ENCODE assay signal across 12 cellular contexts in the genomic region with DNA sequence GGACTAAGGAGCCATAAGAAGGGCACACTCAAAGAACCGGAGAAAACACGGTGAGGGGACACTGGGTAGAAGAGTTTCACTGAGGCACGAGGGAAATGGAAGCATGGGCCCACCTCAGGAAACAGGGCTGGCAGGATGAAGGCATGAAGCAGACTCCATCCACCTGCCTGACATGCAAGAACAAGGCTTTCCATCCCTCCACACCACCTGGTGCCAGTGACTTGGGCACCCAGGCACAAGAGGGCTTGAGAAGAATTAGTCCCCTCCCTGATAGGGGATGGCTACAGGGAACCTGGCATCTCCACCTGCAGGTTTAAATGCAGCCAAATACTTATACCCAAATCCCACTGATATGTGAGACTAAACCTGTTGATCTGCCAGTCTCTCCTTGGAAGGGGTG. TPM values are rescaled to one million over a fixed set of nuclear protein-coding genes. Genes with fewer than 3 reads are reported as not detected.
A peak's percentile ranks its signal among the peaks of the same experiment; 100 is the strongest.
DNase-seq lines count a peak whose midpoint lies in the region; ATAC-seq and TF ChIP-seq lines count a peak whose summit lies in the region.
"Had no signal": no experiment of that assay in that cellular context is flagged by ENCODE, and none has a peak within 500 bp of the region (broad histone marks: within the 10 kb centered on the region; RNA-seq: fewer than 3 reads in every experiment).

No MANE protein-coding gene starts in this region.

- CTCF ChIA-PET in Calu3 (lab: Charles Lee) (no interaction called here), PC-9 (lab: Charles Lee) (interaction anchor here (0.6 kb wide), 1 partner anchor 345 kb away, joined by 4 read pairs; no protein-coding TSS in a partner anchor)

- no peak for TF ChIP-seq CTCF in Calu3 (IDR thresholded peaks at IDR 0.05; ENCODE audit: unreplicated experiment)
- TF ChIP-seq CTCF in PC-9 (conservative IDR thresholded peaks at IDR 0.05): no peak
- no peak for TF ChIP-seq CTCF in esophagus muscularis mucosa (IDR thresholded peaks at IDR 0.05)
- no peak for TF ChIP-seq CTCF in osteoblast (IDR thresholded peaks at IDR 0.05; ENCODE audit: extremely low read depth, low read depth, low read length)
- TF ChIP-seq CTCF in Peyer's patch (IDR thresholded peaks at IDR 0.05): no peak

- peak overlapping the region; percentile 6 for H3K27ac Mint-ChIP-seq in Calu3 (ENCODE audit: unreplicated experiment)
- H3K27ac Mint-ChIP-seq in stimulated activated effector memory CD8-positive, alpha-beta T cell treated with anti-CD3 and anti-CD28 coated beads, Interleukin-12 subunit alpha, Interleukin-12 subunit beta, amount 100 ng/mL, for 72 hours: no peak overlapping the region
- H3K27ac Mint-ChIP-seq: B cell; CD8-positive, alpha-beta T cell had no signal

- ATAC-seq in stimulated activated effector memory CD8-positive, alpha-beta T cell treated with anti-CD3 and anti-CD28 coated beads, Interleukin-12 subunit alpha, Interleukin-12 subunit beta, amount 100 ng/mL, for 72 hours: peak; percentile 26
- ATAC-seq: CD8-positive, alpha-beta T cell had no signal

- no peaks in the 10 kb centered on the region for H3K79me2 ChIP-seq in PC-9 (ENCODE audit: low read depth)
- H3K79me2 ChIP-seq in osteoblast (ENCODE audit: insufficient read depth, low read length): no peaks in the 10 kb centered on the region

- H3K9me3 ChIP-seq in PC-9 (ENCODE audit: insufficient read depth, low read depth) (no peaks in the 10 kb centered on the region), esophagus muscularis mucosa (no peaks in the 10 kb centered on the region), osteoblast (ENCODE audit: low read depth, low read length) (no peaks in the 10 kb centered on the region), Peyer's patch (no peaks in the 10 kb centered on the region)
- H3K9me3 ChIP-seq: BLaER1 treated with 17β-estradiol and CSF1 and Interleukin-3, amounts not matched to agents 10 nM and 100 nM; HAP-1 had no signal

- TF ChIP-seq POLR2A in esophagus muscularis mucosa (IDR thresholded peaks at IDR 0.05; ENCODE audit: low read depth) (no peak), Peyer's patch (IDR thresholded peaks at IDR 0.05) (no peak)

- peaks cover 13% of the 10 kb centered on the region for H3K36me3 Mint-ChIP-seq in Calu3 (ENCODE audit: insufficient read depth, unreplicated experiment)
- H3K36me3 Mint-ChIP-seq in stimulated activated effector memory CD8-positive, alpha-beta T cell treated with anti-CD3 and anti-CD28 coated beads, Interleukin-12 subunit alpha, Interleukin-12 subunit beta, amount 100 ng/mL, for 72 hours: no peaks in the 10 kb centered on the region
- H3K36me3 Mint-ChIP-seq: CD8-positive, alpha-beta T cell had no signal

- H3F3A ChIP-seq in PC-9 (ENCODE audit: insufficient read depth, low read depth): peaks cover 9% of the 10 kb centered on the region; the same call in 1 of the 2 replicates

- DNase-seq in Calu3: no peak
- DNase-seq in PC-9: no peak
- DNase-seq in esophagus muscularis mucosa (ENCODE audit: extremely low spot score): peak; percentile 78
- no peak for DNase-seq in stimulated activated effector memory CD8-positive, alpha-beta T cell treated with anti-CD3 and anti-CD28 coated beads, Interleukin-12 subunit alpha, Interleukin-12 subunit beta, amount 100 ng/mL, for 72 hours (ENCODE audit: low spot score in 2 of 2)
- no peak for DNase-seq in activated naive CD4-positive, alpha-beta T cell treated with Interleukin-2 at 50 U/mL for 16 hours
- no peak for DNase-seq in osteoblast (ENCODE audit: insufficient read length, low spot score, missing footprints)
- DNase-seq in Peyer's patch: no peak
- DNase-seq: CD8-positive, alpha-beta T cell had no signal

- peak overlapping the region; percentile 37 for H3K4me2 ChIP-seq in PC-9
- H3K4me2 ChIP-seq in osteoblast (ENCODE audit: insufficient read depth, low read length): no peak overlapping the region
- H3K4me2 ChIP-seq: BLaER1 treated with 17β-estradiol and CSF1 and Interleukin-3, amounts not matched to agents 10 nM and 100 nM had no signal

- no peaks in the 10 kb centered on the region for H3K27me3 ChIP-seq in PC-9 (ENCODE audit: insufficient read depth, low read depth)
- no peaks in the 10 kb centered on the region for H3K27me3 ChIP-seq in esophagus muscularis mucosa
- H3K27me3 ChIP-seq in osteoblast (ENCODE audit: insufficient read depth, low read length): no peaks in the 10 kb centered on the region
- no peaks in the 10 kb centered on the region for H3K27me3 ChIP-seq in Peyer's patch
- H3K27me3 ChIP-seq: BLaER1 treated with 17β-estradiol and CSF1 and Interleukin-3, amounts not matched to agents 10 nM and 100 nM had no signal

- H3K4me3 ChIP-seq in PC-9 (no peak overlapping the region), esophagus muscularis mucosa (no peak overlapping the region), osteoblast (ENCODE audit: insufficient read depth, low read length) (no peak overlapping the region), Peyer's patch (no peak overlapping the region)
- H3K4me3 ChIP-seq: BLaER1 treated with 17β-estradiol and CSF1 and Interleukin-3, amounts not matched to agents 10 nM and 100 nM; HAP-1 had no signal

- intact Hi-C loops in Calu3 (cut with micrococcal nuclease; ENCODE audit: unreplicated experiment): no loop called here
- intact Hi-C loops in PC-9 (cut with micrococcal nuclease; ENCODE audit: unreplicated experiment): loop anchor here (2.0 kb wide), 1 partner anchor 38 kb away; a partner anchor contains a TSS
- intact Hi-C loops in esophagus muscularis mucosa (cut with DNase I): no loop called here

- no peaks in the 10 kb centered on the region for H3K9me2 ChIP-seq in PC-9 (ENCODE audit: insufficient read depth)

- peaks cover 8% of the 10 kb centered on the region for H3K9me3 Mint-ChIP-seq in Calu3 (ENCODE audit: low read depth, unreplicated experiment)
- H3K9me3 Mint-ChIP-seq in stimulated activated effector memory CD8-positive, alpha-beta T cell treated with anti-CD3 and anti-CD28 coated beads, Interleukin-12 subunit alpha, Interleukin-12 subunit beta, amount 100 ng/mL, for 72 hours: peaks cover 3% of the 10 kb centered on the region
- H3K9me3 Mint-ChIP-seq: CD8-positive, alpha-beta T cell had no signal

- H4K20me1 ChIP-seq in PC-9 (ENCODE audit: insufficient read depth): no peaks in the 10 kb centered on the region
- H4K20me1 ChIP-seq in osteoblast (ENCODE audit: insufficient read depth, low read length): no peaks in the 10 kb centered on the region
- H4K20me1 ChIP-seq: BLaER1 treated with 17β-estradiol and CSF1 and Interleukin-3, amounts not matched to agents 10 nM and 100 nM had no signal

- TF ChIP-seq EP300 in esophagus muscularis mucosa (IDR thresholded peaks at IDR 0.05): no peak

- H3K36me3 ChIP-seq in PC-9 (ENCODE audit: low read depth) (no peaks in the 10 kb centered on the region), esophagus muscularis mucosa (no peaks in the 10 kb centered on the region), osteoblast (ENCODE audit: insufficient read depth, low read length) (no peaks in the 10 kb centered on the region), Peyer's patch (no peaks in the 10 kb centered on the region)
- H3K36me3 ChIP-seq: BLaER1 treated with 17β-estradiol and CSF1 and Interleukin-3, amounts not matched to agents 10 nM and 100 nM; HAP-1 had no signal

- no TSS peak for BruUV-seq in Calu3 (replicated peaks; lab: Mats Ljungman, UMichigan)
- BruUV-seq in PC-9 (replicated peaks; lab: Mats Ljungman, UMichigan): no TSS peak

- H2AFZ ChIP-seq in PC-9: no peak overlapping the region
- no peak overlapping the region for H2AFZ ChIP-seq in osteoblast (ENCODE audit: low read length)

- no peaks in the 10 kb centered on the region for H3K27me3 Mint-ChIP-seq in Calu3 (ENCODE audit: unreplicated experiment)

- POLR2A ChIA-PET in PC-9 (lab: Charles Lee; ENCODE audit: unreplicated experiment): no interaction called here

- peaks cover 69% of the 10 kb centered on the region for H3K4me1 Mint-ChIP-seq in Calu3 (ENCODE audit: low read depth, unreplicated experiment)
- no peaks in the 10 kb centered on the region for H3K4me1 Mint-ChIP-seq in stimulated activated effector memory CD8-positive, alpha-beta T cell treated with anti-CD3 and anti-CD28 coated beads, Interleukin-12 subunit alpha, Interleukin-12 subunit beta, amount 100 ng/mL, for 72 hours
- H3K4me1 Mint-ChIP-seq: B cell had no signal

- 88% methylated on average over 3 of the region's 3 CpGs for WGBS in esophagus muscularis mucosa

- no peak overlapping the region for H3K4me3 Mint-ChIP-seq in Calu3 (ENCODE audit: low read depth, unreplicated experiment)
- no peak overlapping the region for H3K4me3 Mint-ChIP-seq in stimulated activated effector memory CD8-positive, alpha-beta T cell treated with anti-CD3 and anti-CD28 coated beads, Interleukin-12 subunit alpha, Interleukin-12 subunit beta, amount 100 ng/mL, for 72 hours
- H3K4me3 Mint-ChIP-seq: B cell; CD8-positive, alpha-beta T cell had no signal

- H3K4me1 ChIP-seq in PC-9 (replicated peaks; ENCODE audit: insufficient read depth): peaks cover 22% of the 10 kb centered on the region
- peaks cover 8 to 17% (median 12%) of the 10 kb centered on the region in 4 donors for H3K4me1 ChIP-seq in esophagus muscularis mucosa
- peaks cover 5% of the 10 kb centered on the region for H3K4me1 ChIP-seq in osteoblast (ENCODE audit: insufficient read depth, low read length)
- no peaks in the 10 kb centered on the region for H3K4me1 ChIP-seq in Peyer's patch
- H3K4me1 ChIP-seq: BLaER1 treated with 17β-estradiol and CSF1 and Interleukin-3, amounts not matched to agents 10 nM and 100 nM; HAP-1 had no signal

- H3K27ac ChIP-seq in PC-9: no peak overlapping the region
- H3K27ac ChIP-seq in esophagus muscularis mucosa (replicated peaks in 1 of 4): no peak overlapping the region
- H3K27ac ChIP-seq in osteoblast (ENCODE audit: low read depth, low read length): no peak overlapping the region
- no peak overlapping the region for H3K27ac ChIP-seq in Peyer's patch
- H3K27ac ChIP-seq: BLaER1 treated with 17β-estradiol and CSF1 and Interleukin-3, amounts not matched to agents 10 nM and 100 nM; HL-60 had no signal

RNA-seq across cellular contexts. Expression of a gene that starts 38.9 kb away (rescaled TPM):
- 45.6 and 64.8 TPM in 2 replicates for total RNA-seq in Calu3 (2022)
- total RNA-seq in PC-9 (2021): 30.0 and 42.6 TPM in 2 replicates
- total RNA-seq in esophagus muscularis mucosa: 10 to 100 TPM; 19.4 to 28.9 (median 26.3) TPM
- total RNA-seq in osteoblast: 23.9 and 24.2 TPM in 2 replicates
- 10 to 100 TPM in 3 of 4 donors, 1 to 10 TPM in 1; 6.6 to 27.1 (median 21.9) TPM for total RNA-seq in Peyer's patch
